In the genomic region with DNA sequence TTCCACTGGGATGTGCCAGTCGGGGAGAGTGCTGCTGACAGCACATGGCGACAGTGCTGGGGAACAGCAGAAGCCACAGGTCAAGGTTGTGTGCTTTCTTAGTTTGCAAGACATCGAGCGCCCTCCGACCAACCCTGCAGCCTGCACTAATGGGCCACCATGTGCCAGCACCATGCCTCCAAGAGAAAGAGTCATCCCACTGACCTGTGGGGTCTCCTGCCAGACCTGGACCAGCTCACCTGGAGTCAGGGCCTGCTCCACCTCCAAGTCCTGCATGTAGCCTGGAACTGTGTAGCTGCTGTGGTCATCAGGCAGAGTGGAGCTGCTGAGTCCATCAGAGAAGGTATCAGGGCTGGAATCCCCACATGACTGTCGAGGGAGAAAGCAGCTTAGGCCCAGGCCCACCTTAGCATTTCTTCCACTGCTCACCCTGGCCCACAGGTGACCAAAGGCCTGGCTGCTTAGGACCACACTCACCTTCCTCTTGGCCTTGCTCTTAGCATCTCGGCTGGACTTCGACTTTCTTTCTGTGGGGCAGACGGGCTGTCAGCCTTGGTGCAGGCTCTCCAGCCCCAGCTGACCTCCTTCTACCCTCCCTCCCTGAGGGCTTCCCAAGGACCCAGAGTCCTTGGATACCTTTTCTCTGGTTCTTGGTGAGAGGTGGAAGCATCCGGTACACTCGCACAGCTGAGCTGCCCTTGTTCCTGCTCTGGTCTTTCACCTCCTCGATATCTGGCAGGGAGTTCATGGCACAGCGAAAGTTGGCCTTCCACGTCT, we compare ENCODE assay signal across 14 cellular contexts. TPM values are rescaled to one million over a fixed set of nuclear protein-coding genes. Genes with fewer than 3 reads are reported as not detected.
DNase-seq lines count a peak whose midpoint lies in the region; ATAC-seq and TF ChIP-seq lines count a peak whose summit lies in the region.
"Had no signal": no experiment of that assay in that cellular context is flagged by ENCODE, and none has a peak within 500 bp of the region (broad histone marks: within the 10 kb centered on the region; RNA-seq: fewer than 3 reads in every experiment).

No MANE protein-coding gene starts in this region.

- H3K36me3 Mint-ChIP-seq in activated CD4-positive, alpha-beta T cell treated with anti-CD3 and anti-CD28 coated beads, Interleukin-2, amount 10 ng/mL, durations not matched to agents 24 days and 14 days (ENCODE audit: low read depth) = peaks cover 74% of the 10 kb centered on the region
- H3K36me3 Mint-ChIP-seq in activated T-cell treated with anti-CD3 and anti-CD28 coated beads, Interleukin-2, amount 50 U/mL, for 24 hours (ENCODE audit: low read depth) = peaks cover 92% of the 10 kb centered on the region

- no peaks in the 10 kb centered on the region for H3K27me3 Mint-ChIP-seq in activated CD4-positive, alpha-beta T cell treated with anti-CD3 and anti-CD28 coated beads, Interleukin-2, amount 10 ng/mL, durations not matched to agents 24 days and 14 days
- H3K27me3 Mint-ChIP-seq in activated T-cell treated with anti-CD3 and anti-CD28 coated beads, Interleukin-2, amount 50 U/mL, for 24 hours = no peaks in the 10 kb centered on the region

- H3K9me3 Mint-ChIP-seq in activated CD4-positive, alpha-beta T cell treated with anti-CD3 and anti-CD28 coated beads, Interleukin-2, amount 10 ng/mL, durations not matched to agents 24 days and 14 days = no peaks in the 10 kb centered on the region
- no peaks in the 10 kb centered on the region for H3K9me3 Mint-ChIP-seq in activated T-cell treated with anti-CD3 and anti-CD28 coated beads, Interleukin-2, amount 50 U/mL, for 24 hours
- H3K9me3 Mint-ChIP-seq: brain had no signal

- peak overlapping the region; percentile 99 for H3K4me3 Mint-ChIP-seq in activated CD4-positive, alpha-beta T cell treated with anti-CD3 and anti-CD28 coated beads, Interleukin-2, amount 10 ng/mL, durations not matched to agents 24 days and 14 days
- peak overlapping the region; percentile 95 for H3K4me3 Mint-ChIP-seq in activated T-cell treated with anti-CD3 and anti-CD28 coated beads, Interleukin-2, amount 50 U/mL, for 24 hours
- H3K4me3 Mint-ChIP-seq: brain had no signal

- no peaks in the 10 kb centered on the region for H3K9me3 ChIP-seq in stomach

- H3K27ac ChIP-seq in stomach = peak overlapping the region in 4 of 5 donors; percentile 43 to 97 (median 94)

- DNase-seq in activated CD4-positive, alpha-beta T cell treated with anti-CD3 and anti-CD28 coated beads, Interleukin-2, amount 10 ng/mL, durations not matched to agents 24 days and 14 days = peak; percentile 65
- DNase-seq in activated CD4-positive, alpha-beta T cell treated with anti-CD3 and anti-CD28 coated beads, Interleukin-2, amount 50 U/mL, for 1 hour = no peak
- peak; percentile 42 for DNase-seq in activated T-cell treated with anti-CD3 and anti-CD28 coated beads, Interleukin-2, amount 50 U/mL, for 24 hours
- peak; percentile 5 to 21 for DNase-seq in left colon
- DNase-seq in stomach = peak; percentile 24
- DNase-seq in NCI-H446 (lab: John Stamatoyannopoulos, UW) = no peak
- no peak for DNase-seq in DMS79 (lab: John Stamatoyannopoulos, UW)
- DNase-seq: activated CD4-positive, CD25-positive, alpha-beta regulatory T cell; GF-D8; HCEC 1CT had no signal

- H3K4me3 ChIP-seq in stomach = peak overlapping the region in 2 of 4 donors; percentile 11 to 96

- ATAC-seq in left colon (no peak), GM19452 (IDR thresholded peaks at IDR 0.05; ENCODE audit: unreplicated experiment) (no peak)
- ATAC-seq: esophagus mucosa had no signal

- H3K4me1 ChIP-seq in stomach = peaks cover 43 to 76% (median 64%) of the 10 kb centered on the region in 4 donors

- no peak for TF ChIP-seq CTCF in stomach (IDR thresholded peaks at IDR 0.05)

- no peak for TF ChIP-seq POLR2A in stomach (IDR thresholded peaks at IDR 0.05)

- intact Hi-C loops in activated CD4-positive, alpha-beta T cell treated with anti-CD3 and anti-CD28 coated beads, Interleukin-2, amount 10 ng/mL, durations not matched to agents 24 days and 14 days (cut with micrococcal nuclease) = no loop called here
- intact Hi-C loops in left colon (cut with DNase I, micrococcal nuclease) (no loop called here), stomach (cut with DNase I; ENCODE audit: low total_unique reads) (loop anchor here (5.0 kb wide), 1 partner anchor 69 kb away; no protein-coding TSS in a partner anchor)

- H3K27ac Mint-ChIP-seq in activated CD4-positive, alpha-beta T cell treated with anti-CD3 and anti-CD28 coated beads, Interleukin-2, amount 10 ng/mL, durations not matched to agents 24 days and 14 days = peak overlapping the region; percentile 93
- H3K27ac Mint-ChIP-seq in activated T-cell treated with anti-CD3 and anti-CD28 coated beads, Interleukin-2, amount 50 U/mL, for 24 hours = peak overlapping the region; percentile 98
- H3K27ac Mint-ChIP-seq: brain had no signal

- H3K36me3 ChIP-seq in stomach = peaks cover 55 to 82% (median 62%) of the 10 kb centered on the region in 4 donors

- no peaks in the 10 kb centered on the region for H3K27me3 ChIP-seq in stomach

- 83 to 89% (median 84%) methylated on average over 13 to 14 of the region's 14 CpGs for WGBS in stomach, 5 donors

- peaks cover 56% of the 10 kb centered on the region for H3K4me1 Mint-ChIP-seq in activated CD4-positive, alpha-beta T cell treated with anti-CD3 and anti-CD28 coated beads, Interleukin-2, amount 10 ng/mL, durations not matched to agents 24 days and 14 days
- peaks cover 69% of the 10 kb centered on the region for H3K4me1 Mint-ChIP-seq in activated T-cell treated with anti-CD3 and anti-CD28 coated beads, Interleukin-2, amount 50 U/mL, for 24 hours (ENCODE audit: low read depth)

- TF ChIP-seq EP300 in stomach (IDR thresholded peaks at IDR 0.05) = no peak

RNA-seq across cellular contexts. Expression of a gene that starts 4.1 kb away (rescaled TPM):
- 167 and 181 TPM in 2 replicates for total RNA-seq in activated CD4-positive, alpha-beta T cell treated with anti-CD3 and anti-CD28 coated beads, Interleukin-2, amount 10 ng/mL, durations not matched to agents 24 days and 14 days
- total RNA-seq in left colon (100 to 1,000 TPM in 1 of 2 donors, 10 to 100 TPM in 1; 97.7 to 126 TPM), stomach (100 to 1,000 TPM in 2 of 5 donors, 10 to 100 TPM in 3; 18.0 to 256 (median 91.5) TPM)
- polyA plus RNA-seq in stomach = 10 to 100 TPM; 17.1 to 80.2 (median 49.1) TPM

RNA-seq across cellular contexts. Expression of a gene that starts 56.8 kb away (rescaled TPM):
- total RNA-seq in activated CD4-positive, alpha-beta T cell treated with anti-CD3 and anti-CD28 coated beads, Interleukin-2, amount 10 ng/mL, durations not matched to agents 24 days and 14 days = 7.0 and 7.1 TPM in 2 replicates
- total RNA-seq in left colon = not detected
- not detected for total RNA-seq in stomach
- polyA plus RNA-seq in stomach = not detected
- total RNA-seq: esophagus mucosa had no signal
- polyA plus RNA-seq: keratinocyte had no signal

Comparison
In these comparisons a context has a peak if more than half of its experiments do, and no peak if none do; other contexts are left out.
1. DNase-seq: peak in activated CD4-positive, alpha-beta T cell treated with anti-CD3 and anti-CD28 coated beads, Interleukin-2, amount 10 ng/mL, durations not matched to agents 24 days and 14 days (single experiment), activated T-cell treated with anti-CD3 and anti-CD28 coated beads, Interleukin-2, amount 50 U/mL, for 24 hours (single experiment), left colon (2 of 2) and stomach (single experiment); none in activated CD4-positive, alpha-beta T cell treated with anti-CD3 and anti-CD28 coated beads, Interleukin-2, amount 50 U/mL, for 1 hour (single experiment), NCI-H446 (0 of 2) and DMS79 (single experiment).